1 cellular context compared by ENCODE assay signal in genomic region chr20:47802226-47802920, GRCh38.
TF ChIP-seq lines count a peak whose summit lies in the region.

No MANE protein-coding gene starts in this region.

TF ChIP-seq in H1, 55 proteins besides CTCF, POLR2A, EP300 and RAD21:
- TF ChIP-seq YY1 (IDR thresholded peaks at IDR 0.05; ENCODE audit: low read depth, low read length) (no peak), SIX5 (IDR thresholded peaks at IDR 0.05; ENCODE audit: low read depth, low read length) (no peak), USF2 (IDR thresholded peaks at IDR 0.05; ENCODE audit: low read length) (no peak), CHD1 (IDR thresholded peaks at IDR 0.05; ENCODE audit: low read depth, low read length) (no peak), BCL11A (IDR thresholded peaks at IDR 0.05; ENCODE audit: low read depth in 2 of 2, low read length in 2 of 2) (no peak), TCF12 (IDR thresholded peaks at IDR 0.05; ENCODE audit: low read depth, low read length) (no peak), MAX (IDR thresholded peaks at IDR 0.05) (no peak), TEAD4 (IDR thresholded peaks at IDR 0.05; ENCODE audit: low read depth, low read length) (no peak), EZH2 (IDR thresholded peaks at IDR 0.05; ENCODE audit: low read depth, low read length, severe bottlenecking) (no peak), NRF1 (IDR thresholded peaks at IDR 0.05; ENCODE audit: low read depth, low read length) (no peak), SAP30 (IDR thresholded peaks at IDR 0.05; ENCODE audit: insufficient read depth, insufficient replicate concordance, low read length) (no peak), ATF2 (IDR thresholded peaks at IDR 0.05; ENCODE audit: low read length) (no peak), SIRT6 (IDR thresholded peaks at IDR 0.05; ENCODE audit: low read length) (no peak), EGR1 (IDR thresholded peaks at IDR 0.05; ENCODE audit: borderline replicate concordance, low read depth, low read length) (no peak)
